Comparison of ENCODE assay signal across 1 cellular context in genomic region chr11:112213753-112214152, GRCh38.
TF ChIP-seq lines count a peak whose summit lies in the region.

No MANE protein-coding gene starts in this region.

TF ChIP-seq in K562, 482 proteins besides CTCF, POLR2A, EP300 and RAD21:
- no peak for TF ChIP-seq TFAM (CRISPR knock-in tag; conservative IDR thresholded peaks at IDR 0.05)
- peak; percentile 33; the same call in 1 of the 2 replicates for TF ChIP-seq CEBPB (tag; IDR thresholded peaks at IDR 0.05)
